16 cellular contexts compared by ENCODE assay signal in genomic region chr1:54296666-54297065, GRCh38.
A peak's percentile ranks its signal among the peaks of the same experiment; 100 is the strongest.
DNase-seq lines count a peak whose midpoint lies in the region; TF ChIP-seq lines count a peak whose summit lies in the region.
"Had no signal": no experiment of that assay in that cellular context is flagged by ENCODE, and none has a peak within 500 bp of the region (broad histone marks: within the 10 kb centered on the region; RNA-seq: fewer than 3 reads in every experiment).

No MANE protein-coding gene starts in this region.

- no TSS peak for BruUV-seq in Calu3 (replicated peaks; lab: Mats Ljungman, UMichigan)

- H3K27me3 ChIP-seq in layer of hippocampus (ENCODE audit: control insufficient read depth, insufficient read depth, low read length) (no peaks in the 10 kb centered on the region), tibial nerve (no peaks in the 10 kb centered on the region)
- H3K27me3 ChIP-seq: cardiac muscle cell had no signal

- H3K4me1 ChIP-seq in tibial nerve, result peaks cover 0 to 99% (median 48%) of the 10 kb centered on the region in 4 donors

- H3K27ac ChIP-seq in layer of hippocampus (ENCODE audit: low read depth, low read length) (peak overlapping the region; percentile 64), tibial nerve (peak overlapping the region in 3 of 4 donors; percentile 68 to 84 (median 76))
- H3K27ac ChIP-seq: cardiac muscle cell had no signal

- TF ChIP-seq EP300 in tibial nerve (IDR thresholded peaks at IDR 0.05), result no peak

- intact Hi-C loops in Calu3 (cut with micrococcal nuclease; ENCODE audit: unreplicated experiment), result no loop called here

- CTCF ChIA-PET in Calu3 (lab: Charles Lee), result no interaction called here

- H3K4me3 ChIP-seq in tibial nerve, result no peak overlapping the region
- H3K4me3 ChIP-seq: cardiac muscle cell had no signal

- no peaks in the 10 kb centered on the region for H3K27me3 Mint-ChIP-seq in activated naive CD8-positive, alpha-beta T cell
- no peaks in the 10 kb centered on the region for H3K27me3 Mint-ChIP-seq in activated naive CD8-positive, alpha-beta T cell treated with anti-CD3 and anti-CD28 coated beads for 36 hours
- no peaks in the 10 kb centered on the region for H3K27me3 Mint-ChIP-seq in Calu3 (ENCODE audit: unreplicated experiment)
- H3K27me3 Mint-ChIP-seq: activated CD4-positive, alpha-beta memory T cell treated with anti-CD3 and anti-CD28 coated beads, Interleukin-2, amount 10 ng/mL, durations not matched to agents 7 days and 5 days; naive B cell; stimulated activated naive B cell treated with anti-CD40 and anti-IgM and Interleukin-4, amounts not matched to agents 10 μg/mL and 1 μg/mL and 100 μg/mL, for 72 hours had no signal

- no peaks in the 10 kb centered on the region for H3K36me3 ChIP-seq in tibial nerve
- H3K36me3 ChIP-seq: cardiac muscle cell had no signal

- peaks cover 84% of the 10 kb centered on the region for H3K4me1 Mint-ChIP-seq in activated naive CD8-positive, alpha-beta T cell (ENCODE audit: low read depth)
- peaks cover 68% of the 10 kb centered on the region for H3K4me1 Mint-ChIP-seq in activated naive CD8-positive, alpha-beta T cell treated with anti-CD3 and anti-CD28 coated beads for 36 hours
- H3K4me1 Mint-ChIP-seq in Calu3 (ENCODE audit: low read depth, unreplicated experiment), result peaks cover 8% of the 10 kb centered on the region

- no peak overlapping the region for H3K27ac Mint-ChIP-seq in activated naive CD8-positive, alpha-beta T cell
- H3K27ac Mint-ChIP-seq in activated naive CD8-positive, alpha-beta T cell treated with anti-CD3 and anti-CD28 coated beads for 36 hours, result no peak overlapping the region
- H3K27ac Mint-ChIP-seq in Calu3 (ENCODE audit: unreplicated experiment), result no peak overlapping the region
- H3K27ac Mint-ChIP-seq: activated CD4-positive, alpha-beta memory T cell treated with anti-CD3 and anti-CD28 coated beads, Interleukin-2, amount 10 ng/mL, durations not matched to agents 7 days and 5 days; stimulated activated naive B cell treated with anti-CD40 and anti-IgM and Interleukin-4, amounts not matched to agents 10 μg/mL and 1 μg/mL and 100 μg/mL, for 72 hours had no signal

- WGBS in tibial nerve, 2 donors, result 80 to 90% methylated on average over 5 of the region's 5 CpGs

- TF ChIP-seq CTCF in tibial nerve (IDR thresholded peaks at IDR 0.05), result no peak
- TF ChIP-seq CTCF in Calu3 (IDR thresholded peaks at IDR 0.05; ENCODE audit: unreplicated experiment), result no peak

- H3K36me3 Mint-ChIP-seq in activated naive CD8-positive, alpha-beta T cell, result peaks cover 2% of the 10 kb centered on the region
- peaks cover 2% of the 10 kb centered on the region for H3K36me3 Mint-ChIP-seq in activated naive CD8-positive, alpha-beta T cell treated with anti-CD3 and anti-CD28 coated beads for 36 hours
- H3K36me3 Mint-ChIP-seq in Calu3 (ENCODE audit: insufficient read depth, unreplicated experiment), result no peaks in the 10 kb centered on the region
- H3K36me3 Mint-ChIP-seq: naive B cell; stimulated activated naive B cell treated with anti-CD40 and anti-IgM and Interleukin-4, amounts not matched to agents 10 μg/mL and 1 μg/mL and 100 μg/mL, for 72 hours had no signal

- H3K4me3 Mint-ChIP-seq in activated naive CD8-positive, alpha-beta T cell, result peak overlapping the region; percentile 38
- H3K4me3 Mint-ChIP-seq in activated naive CD8-positive, alpha-beta T cell treated with anti-CD3 and anti-CD28 coated beads for 36 hours, result no peak overlapping the region
- no peak overlapping the region for H3K4me3 Mint-ChIP-seq in Calu3 (ENCODE audit: low read depth, unreplicated experiment)
- H3K4me3 Mint-ChIP-seq: activated CD4-positive, alpha-beta memory T cell treated with anti-CD3 and anti-CD28 coated beads, Interleukin-2, amount 10 ng/mL, durations not matched to agents 7 days and 5 days; stimulated activated naive B cell treated with anti-CD40 and anti-IgM and Interleukin-4, amounts not matched to agents 10 μg/mL and 1 μg/mL and 100 μg/mL, for 72 hours had no signal

- no peaks in the 10 kb centered on the region for H3K9me3 ChIP-seq in tibial nerve

- no peaks in the 10 kb centered on the region for H3K9me3 Mint-ChIP-seq in activated naive CD8-positive, alpha-beta T cell (ENCODE audit: low read depth)
- H3K9me3 Mint-ChIP-seq in activated naive CD8-positive, alpha-beta T cell treated with anti-CD3 and anti-CD28 coated beads for 36 hours, result no peaks in the 10 kb centered on the region
- no peaks in the 10 kb centered on the region for H3K9me3 Mint-ChIP-seq in Calu3 (ENCODE audit: low read depth, unreplicated experiment)
- H3K9me3 Mint-ChIP-seq: activated CD4-positive, alpha-beta memory T cell treated with anti-CD3 and anti-CD28 coated beads, Interleukin-2, amount 10 ng/mL, durations not matched to agents 7 days and 5 days; naive B cell; stimulated activated naive B cell treated with anti-CD40 and anti-IgM and Interleukin-4, amounts not matched to agents 10 μg/mL and 1 μg/mL and 100 μg/mL, for 72 hours had no signal

- no peak for TF ChIP-seq POLR2A in tibial nerve (IDR thresholded peaks at IDR 0.05)

- DNase-seq in activated naive CD8-positive, alpha-beta T cell treated with anti-CD3 and anti-CD28 coated beads for 36 hours, result no peak
- DNase-seq in NCI-H82 treated with DMSO at 0.1 percent for 48 hours (lab: John Stamatoyannopoulos, UW; ENCODE audit: unreplicated experiment) (peak; percentile 87), tibial nerve (ENCODE audit: low spot score in 2 of 2) (no peak), putamen (ENCODE audit: low spot score) (no peak), nucleus accumbens (lab: John Stamatoyannopoulos, UW) (no peak), Calu3 (no peak)
- DNase-seq: activated CD4-positive, alpha-beta memory T cell treated with anti-CD3 and anti-CD28 coated beads, Interleukin-2, amount 10 ng/mL, durations not matched to agents 7 days and 5 days; activated gamma-delta T cell; head of caudate nucleus; naive B cell; NCI-H774; stimulated activated naive B cell treated with anti-CD40 and anti-IgM and Interleukin-4, amounts not matched to agents 10 μg/mL and 1 μg/mL and 100 μg/mL, for 72 hours; T-helper 9 cell had no signal
